In the genomic region with DNA sequence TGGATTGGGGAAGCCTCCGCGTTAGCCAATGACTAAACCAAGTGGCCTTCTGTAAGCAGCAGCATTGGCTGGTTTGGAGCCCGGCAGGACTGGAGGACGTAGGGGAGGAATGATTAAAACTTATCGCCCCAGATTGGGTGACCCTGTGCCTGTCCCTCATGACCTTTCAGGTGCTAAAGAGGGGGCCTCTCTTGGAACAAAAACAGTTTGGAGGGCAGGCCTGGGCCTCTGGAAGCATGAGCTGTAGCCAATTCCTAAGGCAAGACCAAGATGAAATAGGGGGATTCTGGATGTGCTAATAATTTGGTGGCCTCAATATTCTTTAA, we compare ENCODE assay signal across 8 cellular contexts. TPM values are rescaled to one million over a fixed set of nuclear protein-coding genes. Genes with fewer than 3 reads are reported as not detected.
DNase-seq lines count a peak whose midpoint lies in the region; ATAC-seq and TF ChIP-seq lines count a peak whose summit lies in the region.

No MANE protein-coding gene starts in this region.

- H3K9me3 ChIP-seq in RWPE2 (ENCODE audit: severe bottlenecking) (no peaks in the 10 kb centered on the region), right cardiac atrium (ENCODE audit: control insufficient read depth, low read length) (no peaks in the 10 kb centered on the region), gastrocnemius medialis (no peaks in the 10 kb centered on the region)

- peak; percentile 39 for ATAC-seq in GM21737 (IDR thresholded peaks at IDR 0.05; ENCODE audit: unreplicated experiment)
- peak; percentile 80; the same call in 1 of the 3 replicates for ATAC-seq in RWPE2 (ENCODE audit: low read depth)
- ATAC-seq in right cardiac atrium: peak in 1 of 2 donors; percentile 75
- ATAC-seq in gastrocnemius medialis: peak in 1 of 2 donors; percentile 54
- ATAC-seq in left lobe of liver: no peak
- no peak for ATAC-seq in HG03439 (IDR thresholded peaks at IDR 0.05; ENCODE audit: unreplicated experiment)

- WGBS in right cardiac atrium: 43% methylated on average over 5 of the region's 5 CpGs

- in situ Hi-C loops in gastrocnemius medialis (cut with MboI; ENCODE audit: low sequenced_read_pairs in 4 of 4): loop anchor here in 1 of 4 donors (5.0 to 10.0 kb wide), 2 partner anchors 38 to 85 kb away; no protein-coding TSS in a partner anchor

- no peak for DNase-seq in RWPE2 (ENCODE audit: low spot score)
- no peak for DNase-seq in right cardiac atrium
- no peak for DNase-seq in gastrocnemius medialis
- no peak for DNase-seq in left lobe of liver (ENCODE audit: low spot score)
- no peak for DNase-seq in posterior cingulate gyrus
- no peak for DNase-seq in GM10248 (ENCODE audit: extremely low spot score)

- no peak overlapping the region for H3K4me3 ChIP-seq in RWPE2 (ENCODE audit: severe bottlenecking)
- peak overlapping the region; percentile 71 for H3K4me3 ChIP-seq in right cardiac atrium (ENCODE audit: low read length)
- H3K4me3 ChIP-seq in gastrocnemius medialis: peak overlapping the region; percentile 71 to 88 (median 81)

- TF ChIP-seq CTCF in RWPE2 (IDR thresholded peaks at IDR 0.05; ENCODE audit: poor library complexity, severe bottlenecking) (peak; percentile 18), gastrocnemius medialis (IDR thresholded peaks at IDR 0.05 in 4 of 5, conservative IDR thresholded peaks at IDR 0.05 in 1 of 5) (no peak), GM10248 (IDR thresholded peaks at IDR 0.05; ENCODE audit: control extremely low read depth, extremely low read depth, low read depth, missing control alignments) (no peak)

- H3K4me1 ChIP-seq in RWPE2 (ENCODE audit: insufficient read depth, poor library complexity, severe bottlenecking) (peaks cover 10% of the 10 kb centered on the region), right cardiac atrium (ENCODE audit: control insufficient read depth, insufficient read depth, low read length) (peaks cover 5% of the 10 kb centered on the region), gastrocnemius medialis (peaks cover 59 to 63% of the 10 kb centered on the region in 2 donors)

- H3K36me3 ChIP-seq in RWPE2 (ENCODE audit: low read depth) (no peaks in the 10 kb centered on the region), gastrocnemius medialis (no peaks in the 10 kb centered on the region)

- H3K27ac ChIP-seq in RWPE2 (ENCODE audit: poor library complexity, severe bottlenecking): no peak overlapping the region
- H3K27ac ChIP-seq in right cardiac atrium (ENCODE audit: low read length): peak overlapping the region; percentile 81
- H3K27ac ChIP-seq in gastrocnemius medialis: peak overlapping the region; percentile 97 to 99 (median 98)

- TF ChIP-seq POLR2A in gastrocnemius medialis (IDR thresholded peaks at IDR 0.05): peak; percentile 21 to 53

- intact Hi-C loops in right cardiac atrium (cut with DNase I): no loop called here
- intact Hi-C loops in gastrocnemius medialis (cut with DNase I; ENCODE audit: low total_unique reads): loop anchor here (1.0 to 5.0 kb wide), 4 partner anchors 19 to 107 kb away; no protein-coding TSS in a partner anchor
- intact Hi-C loops in posterior cingulate gyrus (cut with DNase I): no loop called here

- CTCF ChIA-PET in GM10248 (lab: Yijun Ruan, JAX): interaction anchor here (1.2 to 2.4 kb wide), 4 partner anchors 8 to 47 kb away, joined by 3 to 6 read pairs (median 4); no protein-coding TSS in a partner anchor

- no peaks in the 10 kb centered on the region for H3K27me3 ChIP-seq in RWPE2 (ENCODE audit: insufficient read depth, poor library complexity, severe bottlenecking)
- H3K27me3 ChIP-seq in right cardiac atrium (ENCODE audit: control insufficient read depth, insufficient read depth): no peaks in the 10 kb centered on the region
- H3K27me3 ChIP-seq in gastrocnemius medialis: no peaks in the 10 kb centered on the region

- POLR2A ChIA-PET in GM10248 (lab: Yijun Ruan, JAX): interaction anchor here (0.6 kb wide), 1 partner anchor 649 kb away, joined by 6 read pairs; no protein-coding TSS in a partner anchor

RNA-seq across cellular contexts. Expression of gene GMPR, which starts 1.4 kb away (rescaled TPM):
- 10 to 100 TPM; 68.2 to 80.6 (median 72.0) TPM for total RNA-seq in right cardiac atrium
- 123 TPM for polyA plus RNA-seq in right cardiac atrium
- total RNA-seq in gastrocnemius medialis: 100 to 1,000 TPM; 109 to 266 (median 239) TPM
- total RNA-seq in left lobe of liver: 4.3 TPM

Comparison
In these comparisons a context has a peak if more than half of its experiments do, and no peak if none do; other contexts are left out.
1. ATAC-seq: peak in GM21737 (single experiment) and RWPE2 (single experiment); none in left lobe of liver (single experiment) and HG03439 (single experiment).
2. RNA of gene GMPR, which starts 1.4 kb away (total RNA-seq): 109 to 266 TPM in gastrocnemius medialis and 68.2 to 80.6 TPM in right cardiac atrium; 4.3 TPM in left lobe of liver (single experiment); every median in the first group is over 10 times any median in the second.